ENCODE assay signal across 9 cellular contexts in genomic region chr4:54100607-54101189, GRCh38. TPM values are rescaled to one million over a fixed set of nuclear protein-coding genes. Genes with fewer than 3 reads are reported as not detected.
DNase-seq lines count a peak whose midpoint lies in the region; ATAC-seq and TF ChIP-seq lines count a peak whose summit lies in the region.
"Had no signal": no experiment of that assay in that cellular context is flagged by ENCODE, and none has a peak within 500 bp of the region (broad histone marks: within the 10 kb centered on the region; RNA-seq: fewer than 3 reads in every experiment).

No MANE protein-coding gene starts in this region.

- H3K4me2 ChIP-seq in mammary epithelial cell (ENCODE audit: insufficient read depth, low read depth, low read length): peak overlapping the region; percentile 98

- H2AFZ ChIP-seq in mammary epithelial cell (ENCODE audit: low read depth, low read length): peak overlapping the region; percentile 77

- H3K9ac ChIP-seq in mammary epithelial cell (ENCODE audit: insufficient read depth, low read length): no peak overlapping the region

- H3K36me3 Mint-ChIP-seq in naive B cell: peaks cover 0 to 6% of the 10 kb centered on the region in 2 donors

- H3K27ac ChIP-seq in HL-60 (replicated peaks): no peak overlapping the region
- H3K27ac ChIP-seq in mammary epithelial cell (ENCODE audit: insufficient read depth, low read depth, low read length): no peak overlapping the region

- H3K4me3 Mint-ChIP-seq in naive B cell: peak overlapping the region; percentile 61 to 87 (median 82)

- ATAC-seq in naive B cell (ENCODE audit: low read depth in 2 of 2) (peak; percentile 47 to 52), HG03135 (IDR thresholded peaks at IDR 0.05; ENCODE audit: unreplicated experiment) (no peak), GM18909 (IDR thresholded peaks at IDR 0.05; ENCODE audit: poor library complexity, unreplicated experiment) (no peak), HG03097 (IDR thresholded peaks at IDR 0.05; ENCODE audit: low FRiP score, unreplicated experiment) (no peak)

- peaks cover 0 to 28% (median 8%) of the 10 kb centered on the region in 7 donors for H3K9me3 Mint-ChIP-seq in naive B cell

- H3K4me1 Mint-ChIP-seq in naive B cell: peaks cover 22 to 57% (median 43%) of the 10 kb centered on the region in 3 donors

- 2% methylated on average over 14 of the region's 45 CpGs for WGBS in mammary epithelial cell (ENCODE audit: low coverage, missing lambda C conversion rate)

- H3K27me3 Mint-ChIP-seq in naive B cell: peaks cover 73 to 93% (median 85%) of the 10 kb centered on the region in 3 donors

- H3K79me2 ChIP-seq in mammary epithelial cell (ENCODE audit: insufficient read depth, low read length): no peaks in the 10 kb centered on the region

- H3K36me3 ChIP-seq in mammary epithelial cell (ENCODE audit: insufficient read depth, low read length): no peaks in the 10 kb centered on the region

- TF ChIP-seq CTCF in HL-60 (IDR thresholded peaks at IDR 0.05; ENCODE audit: insufficient read depth, low read length): no peak
- TF ChIP-seq CTCF in mammary epithelial cell (conservative IDR thresholded peaks at IDR 0.05 in 1 of 2, IDR thresholded peaks at IDR 0.05 in 1 of 2; ENCODE audit: extremely low read depth in 1 of 2, insufficient read depth in 1 of 2, low read depth in 1 of 2, low read length in 2 of 2): no peak

- DNase-seq in AG20443 (ENCODE audit: low spot score) (peak; percentile 53), HL-60 (ENCODE audit: low read depth in 1 of 2, low spot score in 1 of 2) (no peak), mammary epithelial cell (no peak), naive B cell (no peak)
- DNase-seq in NK-92 treated with Interleukin-12 subunit alpha and Interleukin-12 subunit beta, amount 100 ng/mL, for 24 hours (lab: John Stamatoyannopoulos, UW): no peak

- peaks cover 21% of the 10 kb centered on the region for H3K4me1 ChIP-seq in mammary epithelial cell (ENCODE audit: insufficient read depth, low read length)

- dilution Hi-C loops in mammary epithelial cell (cut with HindIII; ENCODE audit: low sequenced_read_pairs): no loop called here

- CTCF ChIA-PET in mammary epithelial cell (lab: Charles Lee; ENCODE audit: low non-redundant PET): no interaction called here

- BruUV-seq in mammary epithelial cell (replicated peaks; lab: Mats Ljungman, UMichigan): no TSS peak

- no peaks in the 10 kb centered on the region for H3K9me3 ChIP-seq in mammary epithelial cell (replicated peaks; ENCODE audit: insufficient read depth, low read length)

- in situ Hi-C loops in mammary epithelial cell (cut with MboI; ENCODE audit: low sequenced_read_pairs in 2 of 2): no loop called here

- H3K4me3 ChIP-seq in HL-60 (replicated peaks; ENCODE audit: insufficient read depth, low read length) (peak overlapping the region; percentile 17; the same call in 1 of the 2 replicates), mammary epithelial cell (replicated peaks in 1 of 3; ENCODE audit: insufficient read depth in 1 of 3, low read depth in 2 of 3, low read length in 3 of 3) (peak overlapping the region; percentile 34 to 49 (median 47))

- H3K27me3 ChIP-seq in HL-60 (ENCODE audit: insufficient read depth, poor library complexity, severe bottlenecking) (peaks cover 90% of the 10 kb centered on the region), mammary epithelial cell (ENCODE audit: insufficient read depth, low read length) (peaks cover 23% of the 10 kb centered on the region)

- H4K20me1 ChIP-seq in mammary epithelial cell (ENCODE audit: insufficient read depth, low read length): no peaks in the 10 kb centered on the region

- intact Hi-C loops in mammary epithelial cell (cut with micrococcal nuclease): loop anchor here (5.0 kb wide), 2 partner anchors 33 to 67 kb away; no protein-coding TSS in a partner anchor

- peak overlapping the region in 2 of 6 donors; percentile 24 to 51 for H3K27ac Mint-ChIP-seq in naive B cell

RNA-seq across cellular contexts. Expression of gene GSX2, which starts 0.7 kb away (rescaled TPM):
- total RNA-seq in mammary epithelial cell: not detected
- polyA plus RNA-seq in mammary epithelial cell: not detected
- not detected for polyA minus RNA-seq in mammary epithelial cell
- polyA plus RNA-seq in naive B cell (ENCODE audit: low read depth in 6 of 6): not detected
- total RNA-seq: glomerular endothelial cell had no signal

RNA-seq across cellular contexts. Expression of gene CHIC2, which starts 36.3 kb away (rescaled TPM):
- 10 to 100 TPM; 45.4 to 46.7 TPM for total RNA-seq in mammary epithelial cell
- polyA plus RNA-seq in mammary epithelial cell (17.2 TPM), naive B cell (ENCODE audit: low read depth in 6 of 6) (10 to 100 TPM; 56.6 to 81.9 (median 63.5) TPM)
- 5.4 TPM for polyA minus RNA-seq in mammary epithelial cell

Comparison
In these comparisons a context has a peak if more than half of its experiments do, and no peak if none do; other contexts are left out.
1. ATAC-seq: peak in naive B cell (2 of 2); none in HG03135 (single experiment), GM18909 (single experiment) and HG03097 (single experiment).